In genomic region chr14:93042968-93043940, GRCh38 we compare ENCODE assay signal across 9 cellular contexts.
DNase-seq lines count a peak whose midpoint lies in the region; ATAC-seq and TF ChIP-seq lines count a peak whose summit lies in the region.
"Had no signal": no experiment of that assay in that cellular context is flagged by ENCODE, and none has a peak within 500 bp of the region (broad histone marks: within the 10 kb centered on the region; RNA-seq: fewer than 3 reads in every experiment).

No MANE protein-coding gene starts in this region.

- no peak overlapping the region for H3K4me3 ChIP-seq in upper lobe of left lung

- H3K27ac Mint-ChIP-seq in activated naive CD8-positive, alpha-beta T cell treated with anti-CD3 and anti-CD28 coated beads, Interleukin-2, amount 10 ng/mL, durations not matched to agents 7 days and 5 days = peak overlapping the region; percentile 80

- H3K4me1 Mint-ChIP-seq in activated naive CD8-positive, alpha-beta T cell treated with anti-CD3 and anti-CD28 coated beads, Interleukin-2, amount 10 ng/mL, durations not matched to agents 7 days and 5 days = peaks cover 55% of the 10 kb centered on the region

- peak overlapping the region; percentile 77 to 88 (median 82) for H3K27ac ChIP-seq in upper lobe of left lung

- peak in 1 of 6 experiments; percentile 8 for TF ChIP-seq CTCF in upper lobe of left lung (IDR thresholded peaks at IDR 0.05)

- TF ChIP-seq EP300 in upper lobe of left lung (IDR thresholded peaks at IDR 0.05) = peak in 3 of 4 donors; percentile 12 to 87 (median 39)

- H3K27me3 ChIP-seq in upper lobe of left lung = no peaks in the 10 kb centered on the region

- H3K36me3 ChIP-seq in upper lobe of left lung = no peaks in the 10 kb centered on the region

- peaks cover 67 to 86% (median 74%) of the 10 kb centered on the region in 4 donors for H3K4me1 ChIP-seq in upper lobe of left lung

- H3K36me3 Mint-ChIP-seq in activated naive CD8-positive, alpha-beta T cell treated with anti-CD3 and anti-CD28 coated beads, Interleukin-2, amount 10 ng/mL, durations not matched to agents 7 days and 5 days = peaks cover 12% of the 10 kb centered on the region

- H3K4me3 Mint-ChIP-seq in activated naive CD8-positive, alpha-beta T cell treated with anti-CD3 and anti-CD28 coated beads, Interleukin-2, amount 10 ng/mL, durations not matched to agents 7 days and 5 days = peak overlapping the region; percentile 47

- 51 to 63% methylated on average over 10 to 13 of the region's 13 CpGs for WGBS in upper lobe of left lung, 2 donors

- H3K27me3 Mint-ChIP-seq in activated naive CD8-positive, alpha-beta T cell treated with anti-CD3 and anti-CD28 coated beads, Interleukin-2, amount 10 ng/mL, durations not matched to agents 7 days and 5 days = no peaks in the 10 kb centered on the region

- no peak for TF ChIP-seq POLR2A in upper lobe of left lung (IDR thresholded peaks at IDR 0.05)

- POLR2A ChIA-PET in activated naive CD8-positive, alpha-beta T cell treated with anti-CD3 and anti-CD28 coated beads, Interleukin-2, amount 10 ng/mL, durations not matched to agents 7 days and 5 days (lab: Charles Lee) = interaction anchor here (0.6 kb wide), 1 partner anchor 95 kb away, joined by 3 read pairs; no protein-coding TSS in a partner anchor

- DNase-seq in SIG-M5 treated with dmso at 0.1 percent for 504 hours (lab: John Stamatoyannopoulos, UW; ENCODE audit: unreplicated experiment) = peak; percentile 50
- no peak for DNase-seq in SIG-M5 (lab: John Stamatoyannopoulos, UW)
- DNase-seq in activated naive CD8-positive, alpha-beta T cell treated with anti-CD3 and anti-CD28 coated beads, Interleukin-2, amount 10 ng/mL, durations not matched to agents 7 days and 5 days = no peak
- DNase-seq in iris pigment epithelial cell (ENCODE audit: low read depth) = peak; percentile 81
- peak in 1 of 2 donors; percentile 94 for DNase-seq in upper lobe of left lung
- no peak for DNase-seq in cerebellar nuclear complex (lab: John Stamatoyannopoulos, UW)
- no peak for DNase-seq in activated CD8-positive, alpha-beta memory T cell treated with anti-CD3 and anti-CD28 coated beads, Interleukin-2, amount 50 U/mL, for 4 hours
- DNase-seq: AML-193 had no signal

- H3K9me3 Mint-ChIP-seq in activated naive CD8-positive, alpha-beta T cell treated with anti-CD3 and anti-CD28 coated beads, Interleukin-2, amount 10 ng/mL, durations not matched to agents 7 days and 5 days = no peaks in the 10 kb centered on the region

- H3K9me3 ChIP-seq in upper lobe of left lung = no peaks in the 10 kb centered on the region

- ATAC-seq in activated naive CD8-positive, alpha-beta T cell treated with anti-CD3 and anti-CD28 coated beads, Interleukin-2, amount 10 ng/mL, durations not matched to agents 7 days and 5 days (ENCODE audit: low read depth) = no peak
- ATAC-seq in upper lobe of left lung (ENCODE audit: low FRiP score in 2 of 2) = peak; percentile 64 to 92
- ATAC-seq in GM19023 (IDR thresholded peaks at IDR 0.05; ENCODE audit: unreplicated experiment) = no peak

Comparison
In these comparisons a context has a peak if more than half of its experiments do, and no peak if none do; other contexts are left out.
1. DNase-seq: peak in SIG-M5 treated with dmso at 0.1 percent for 504 hours (single experiment) and iris pigment epithelial cell (single experiment); none in SIG-M5 (single experiment), activated naive CD8-positive, alpha-beta T cell treated with anti-CD3 and anti-CD28 coated beads, Interleukin-2, amount 10 ng/mL, durations not matched to agents 7 days and 5 days (single experiment), cerebellar nuclear complex (0 of 2) and activated CD8-positive, alpha-beta memory T cell treated with anti-CD3 and anti-CD28 coated beads, Interleukin-2, amount 50 U/mL, for 4 hours (single experiment).
2. ATAC-seq: peak in upper lobe of left lung (2 of 2); none in activated naive CD8-positive, alpha-beta T cell treated with anti-CD3 and anti-CD28 coated beads, Interleukin-2, amount 10 ng/mL, durations not matched to agents 7 days and 5 days (single experiment) and GM19023 (single experiment).